In genomic region chr1:12450090-12450764, GRCh38 we compare ENCODE assay signal across 9 cellular contexts.
DNase-seq lines count a peak whose midpoint lies in the region; ATAC-seq, FAIRE-seq and TF ChIP-seq lines count a peak whose summit lies in the region.
"Had no signal": no experiment of that assay in that cellular context is flagged by ENCODE, and none has a peak within 500 bp of the region (broad histone marks: within the 10 kb centered on the region; RNA-seq: fewer than 3 reads in every experiment).

No MANE protein-coding gene starts in this region.

- H4K8ac ChIP-seq in trophoblast cell (ENCODE audit: low read depth, low read length) = no peak overlapping the region

- no peaks in the 10 kb centered on the region for H3K36me3 ChIP-seq in Panc1 (ENCODE audit: control insufficient read depth, insufficient read depth, low read length)
- peaks cover 0 to 12% (median 0%) of the 10 kb centered on the region in 9 donors for H3K36me3 ChIP-seq in heart left ventricle
- H3K36me3 ChIP-seq in gastrocnemius medialis = no peaks in the 10 kb centered on the region
- H3K36me3 ChIP-seq in trophoblast cell (ENCODE audit: control insufficient read depth in 1 of 2, insufficient read depth in 2 of 2, low read length in 2 of 2) = peaks cover 2% of the 10 kb centered on the region in 2 experiments

- H2AFZ ChIP-seq in trophoblast cell (ENCODE audit: insufficient read depth, low read length, poor library complexity) = no peak overlapping the region

- no peak for TF ChIP-seq CTCF in Panc1 (IDR thresholded peaks at IDR 0.05)
- TF ChIP-seq CTCF in heart left ventricle (IDR thresholded peaks at IDR 0.05) = no peak
- peak in 1 of 5 experiments; percentile 18 for TF ChIP-seq CTCF in gastrocnemius medialis (IDR thresholded peaks at IDR 0.05 in 4 of 5, conservative IDR thresholded peaks at IDR 0.05 in 1 of 5)

- H3K27ac ChIP-seq in Panc1 (ENCODE audit: low read length) (peak overlapping the region; percentile 11; the same call in 1 of the 2 replicates), heart left ventricle (peak overlapping the region; percentile 44 to 86 (median 68)), gastrocnemius medialis (peak overlapping the region; percentile 84 to 91 (median 90)), trophoblast cell (ENCODE audit: low read depth, low read length) (no peak overlapping the region)

- H3K9me3 ChIP-seq in Panc1 (ENCODE audit: control insufficient read depth, insufficient read depth, low read depth, low read length) = no peaks in the 10 kb centered on the region
- no peaks in the 10 kb centered on the region for H3K9me3 ChIP-seq in heart left ventricle
- no peaks in the 10 kb centered on the region for H3K9me3 ChIP-seq in gastrocnemius medialis
- no peaks in the 10 kb centered on the region for H3K9me3 ChIP-seq in trophoblast cell (ENCODE audit: insufficient read depth, low read depth, low read length)

- no peak overlapping the region for H3K18ac ChIP-seq in trophoblast cell (ENCODE audit: low read length)

- no peak overlapping the region for H3K4ac ChIP-seq in trophoblast cell (ENCODE audit: low read depth, low read length)

- H3K79me2 ChIP-seq in trophoblast cell (ENCODE audit: control insufficient read depth, insufficient read depth, low read length, poor library complexity) = no peaks in the 10 kb centered on the region

- H4K12ac ChIP-seq in trophoblast cell (ENCODE audit: low read depth, low read length) = no peak overlapping the region

- CTCF ChIA-PET in Panc1 (lab: Charles Lee) = no interaction called here

- H2BK120ac ChIP-seq in trophoblast cell (ENCODE audit: insufficient read depth, low read length, poor library complexity) = no peak overlapping the region

- H3K27me3 ChIP-seq in Panc1 (ENCODE audit: control insufficient read depth, insufficient read depth, low read length) (no peaks in the 10 kb centered on the region), heart left ventricle (no peaks in the 10 kb centered on the region), gastrocnemius medialis (no peaks in the 10 kb centered on the region), trophoblast cell (ENCODE audit: insufficient read depth, low read length) (no peaks in the 10 kb centered on the region)

- ATAC-seq in Panc1 = no peak
- peak; percentile 69 to 81 (median 74) for ATAC-seq in heart left ventricle
- peak; percentile 49 to 65 for ATAC-seq in gastrocnemius medialis

- H3K4me1 ChIP-seq in Panc1 (ENCODE audit: control insufficient read depth, insufficient read depth, low read length) (peaks cover 30% of the 10 kb centered on the region), heart left ventricle (peaks cover 18 to 99% (median 82%) of the 10 kb centered on the region in 12 donors), gastrocnemius medialis (peaks cover 92 to 99% of the 10 kb centered on the region in 2 donors), trophoblast cell (ENCODE audit: control insufficient read depth in 1 of 2, insufficient read depth in 2 of 2, low read length in 2 of 2) (peaks cover 8 to 17% of the 10 kb centered on the region in 2 experiments)

- in situ Hi-C loops in Panc1 (cut with HindIII; ENCODE audit: low pct_unique_long_range_greater_than_20kb, low sequenced_read_pairs) = no loop called here
- in situ Hi-C loops in gastrocnemius medialis (cut with MboI; ENCODE audit: low sequenced_read_pairs in 4 of 4) = no loop called here

- H3K14ac ChIP-seq in trophoblast cell (ENCODE audit: low read length) = no peak overlapping the region

- TF ChIP-seq POLR2A in heart left ventricle (IDR thresholded peaks at IDR 0.05) (no peak), gastrocnemius medialis (IDR thresholded peaks at IDR 0.05) (no peak)

- no peak overlapping the region for H3K23ac ChIP-seq in trophoblast cell (ENCODE audit: low read length)

- BruUV-seq in Panc1 (replicated peaks; lab: Mats Ljungman, UMichigan) = no TSS peak

- DNase-seq in GM19239 (ENCODE audit: insufficient read length, low spot score) (no peak), Panc1 (ENCODE audit: low read depth, low spot score) (no peak), heart left ventricle (peak in 3 of 5 donors; percentile 44 to 67 (median 48)), gastrocnemius medialis (peak; percentile 75 to 90), HUDEP-2 (lab: John Stamatoyannopoulos, UW; ENCODE audit: unreplicated experiment in 76 of 76) (no peak), NCI-H2227 treated with DMSO at 0.1 percent for 48 hours (lab: John Stamatoyannopoulos, UW) (no peak), SW480 (ENCODE audit: low spot score) (no peak), trophoblast cell (no peak)

- no peak overlapping the region for H2AK5ac ChIP-seq in trophoblast cell (ENCODE audit: low read length)

- no peak overlapping the region for H2BK5ac ChIP-seq in trophoblast cell (ENCODE audit: low read depth, low read length, poor library complexity)

- POLR2A ChIA-PET in Panc1 (lab: Charles Lee) = no interaction called here

- no peaks in the 10 kb centered on the region for H3K79me1 ChIP-seq in trophoblast cell (ENCODE audit: low read length)

- H3K4me2 ChIP-seq in trophoblast cell (ENCODE audit: low read length) = no peak overlapping the region

- peak; percentile 45 for FAIRE-seq in GM19239 (lab: Jason Lieb, UNC)
- FAIRE-seq: G401.6 had no signal

- H2BK12ac ChIP-seq in trophoblast cell (ENCODE audit: low read length) = no peak overlapping the region

- H3K4me3 ChIP-seq in Panc1 (ENCODE audit: low read depth in 2 of 2, low read length in 2 of 2) (no peak overlapping the region), heart left ventricle (no peak overlapping the region), gastrocnemius medialis (peak overlapping the region in 1 of 4 donors; percentile 17), trophoblast cell (ENCODE audit: low read depth, low read length) (no peak overlapping the region)

- no peak overlapping the region for H4K91ac ChIP-seq in trophoblast cell (ENCODE audit: low read depth, low read length)

- intact Hi-C loops in Panc1 (cut with micrococcal nuclease; ENCODE audit: unreplicated experiment) (no loop called here), heart left ventricle (cut with DNase I) (loop anchor here in 1 of 10 donors (5.0 kb wide), 1 partner anchor 167 kb away; the partner anchor contains the start of gene DHRS3), gastrocnemius medialis (cut with DNase I; ENCODE audit: low total_unique reads) (loop anchor here (5.0 kb wide), 3 partner anchors 92 to 217 kb away; no protein-coding TSS in a partner anchor)

- 52 to 85% (median 61%) methylated on average over 10 of the region's 10 CpGs for WGBS in heart left ventricle, 4 donors
- no CpG with 5 or more reads among the region's 10 CpGs for WGBS in trophoblast cell (ENCODE audit: extremely low coverage, insufficient coverage, insufficient read length)

- H3K9ac ChIP-seq in trophoblast cell (ENCODE audit: low read length) = no peak overlapping the region

Comparison
In these comparisons a context has a peak if more than half of its experiments do, and no peak if none do; other contexts are left out.
1. DNase-seq: peak in heart left ventricle (3 of 5) and gastrocnemius medialis (2 of 2); none in GM19239 (single experiment), Panc1 (single experiment), HUDEP-2 (0 of 76), NCI-H2227 treated with DMSO at 0.1 percent for 48 hours (single experiment), SW480 (single experiment) and trophoblast cell (0 of 2).